24 cellular contexts compared by ENCODE assay signal in the genomic region with DNA sequence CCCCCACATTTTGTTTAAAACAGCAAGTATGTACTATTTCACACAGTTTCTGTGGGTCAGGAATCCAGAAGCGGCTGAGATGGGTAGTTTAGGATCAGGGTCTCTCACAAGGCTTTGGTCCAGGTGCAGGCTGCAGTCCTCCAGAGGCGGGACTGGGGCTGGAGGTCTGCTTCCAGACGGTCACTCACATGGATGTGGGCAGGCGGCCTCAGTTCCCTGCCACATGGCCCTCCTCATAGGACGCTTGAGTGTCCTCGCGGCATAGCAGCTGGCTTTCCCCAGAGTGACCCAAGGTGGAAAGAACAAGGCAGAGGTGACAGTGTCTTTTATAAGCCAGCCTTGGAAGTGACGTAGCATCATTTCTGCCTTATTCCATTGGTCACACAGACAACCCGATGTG. TPM values are rescaled to one million over a fixed set of nuclear protein-coding genes. Genes with fewer than 3 reads are reported as not detected.
DNase-seq lines count a peak whose midpoint lies in the region; ATAC-seq and TF ChIP-seq lines count a peak whose summit lies in the region.
"Had no signal": no experiment of that assay in that cellular context is flagged by ENCODE, and none has a peak within 500 bp of the region (broad histone marks: within the 10 kb centered on the region; RNA-seq: fewer than 3 reads in every experiment).

No MANE protein-coding gene starts in this region.

- H3F3A ChIP-seq in neural progenitor cell (ENCODE audit: low read depth) (no peaks in the 10 kb centered on the region), smooth muscle cell (ENCODE audit: low read depth) (no peaks in the 10 kb centered on the region)

- H3K27me3 ChIP-seq in neural progenitor cell = no peaks in the 10 kb centered on the region
- H3K27me3 ChIP-seq in sigmoid colon = no peaks in the 10 kb centered on the region
- H3K27me3 ChIP-seq in smooth muscle cell (ENCODE audit: low read depth) = no peaks in the 10 kb centered on the region
- H3K27me3 ChIP-seq: BE2C; BLaER1 treated with 17β-estradiol and CSF1 and Interleukin-3, amounts not matched to agents 10 nM and 100 nM had no signal

- no peaks in the 10 kb centered on the region for H3K36me3 Mint-ChIP-seq in neural progenitor cell

- no peak for TF ChIP-seq POLR2A in sigmoid colon (IDR thresholded peaks at IDR 0.05)

- H3K27ac ChIP-seq in neural progenitor cell (no peak overlapping the region), sigmoid colon (no peak overlapping the region), smooth muscle cell (ENCODE audit: low read depth) (no peak overlapping the region)
- H3K27ac ChIP-seq: A549; BLaER1 treated with 17β-estradiol and CSF1 and Interleukin-3, amounts not matched to agents 10 nM and 100 nM had no signal

- DNase-seq in activated effector memory CD4-positive, alpha-beta T cell treated with anti-CD3 and anti-CD28 coated beads, Interleukin-2, amount 50 U/mL, for 16 hours = peak; percentile 50
- no peak for DNase-seq in activated effector memory CD4-positive, alpha-beta T cell treated with Interleukin-2 at 50 U/mL for 16 hours
- DNase-seq in neural progenitor cell (ENCODE audit: low spot score) = no peak
- peak; percentile 58 for DNase-seq in sigmoid colon
- DNase-seq in smooth muscle cell (lab: John Stamatoyannopoulos, UW; ENCODE audit: unreplicated experiment) = no peak
- DNase-seq in NCI-H2029 (lab: John Stamatoyannopoulos, UW) = no peak
- DNase-seq in left lobe of liver (ENCODE audit: low spot score) = no peak
- DNase-seq: 8988T; ACHN; AML-193; BE2C; CD4-positive, alpha-beta T cell; CD8-positive, alpha-beta memory T cell; DMS 273 treated with DMSO at 0.1 percent for 48 hours; DMS79; EL; GDM1; H9 had no signal

- H2AFZ ChIP-seq in neural progenitor cell (replicated peaks) (no peak overlapping the region), smooth muscle cell (ENCODE audit: low read depth) (no peak overlapping the region)
- H2AFZ ChIP-seq: GM23338 had no signal

- H3K36me3 ChIP-seq in neural progenitor cell (no peaks in the 10 kb centered on the region), sigmoid colon (peaks cover 0 to 8% (median 0%) of the 10 kb centered on the region in 4 donors), smooth muscle cell (ENCODE audit: low read depth) (no peaks in the 10 kb centered on the region)
- H3K36me3 ChIP-seq: BE2C had no signal

- H3K9ac ChIP-seq in neural progenitor cell = no peak overlapping the region
- no peak overlapping the region for H3K9ac ChIP-seq in smooth muscle cell (ENCODE audit: low read depth)
- H3K9ac ChIP-seq: BLaER1 treated with 17β-estradiol and CSF1 and Interleukin-3, amounts not matched to agents 10 nM and 100 nM had no signal

- H3K4me1 ChIP-seq in neural progenitor cell (no peaks in the 10 kb centered on the region), sigmoid colon (peaks cover 0 to 7% (median 3%) of the 10 kb centered on the region in 4 donors), smooth muscle cell (ENCODE audit: low read depth) (no peaks in the 10 kb centered on the region)
- H3K4me1 ChIP-seq: BE2C had no signal

- H3K79me2 ChIP-seq in neural progenitor cell (ENCODE audit: low read depth) (no peaks in the 10 kb centered on the region), smooth muscle cell (ENCODE audit: low read depth) (no peaks in the 10 kb centered on the region)

- H3K4me3 ChIP-seq in neural progenitor cell = no peak overlapping the region
- H3K4me3 ChIP-seq in sigmoid colon = no peak overlapping the region
- H3K4me3 ChIP-seq in smooth muscle cell = no peak overlapping the region
- H3K4me3 ChIP-seq: A549; BLaER1 treated with 17β-estradiol and CSF1 and Interleukin-3, amounts not matched to agents 10 nM and 100 nM; GM23338 had no signal

- no peaks in the 10 kb centered on the region for H3K9me3 ChIP-seq in neural progenitor cell (ENCODE audit: low read depth)
- no peaks in the 10 kb centered on the region for H3K9me3 ChIP-seq in sigmoid colon
- H3K9me3 ChIP-seq in smooth muscle cell (replicated peaks; ENCODE audit: low read depth) = no peaks in the 10 kb centered on the region
- H3K9me3 ChIP-seq: A549; BE2C; BLaER1 treated with 17β-estradiol and CSF1 and Interleukin-3, amounts not matched to agents 10 nM and 100 nM had no signal

- TF ChIP-seq CTCF in neural progenitor cell (IDR thresholded peaks at IDR 0.05) (no peak), sigmoid colon (IDR thresholded peaks at IDR 0.05) (no peak), smooth muscle cell (IDR thresholded peaks at IDR 0.05; ENCODE audit: borderline replicate concordance, insufficient read depth, poor library complexity, severe bottlenecking) (no peak)

- TF ChIP-seq EP300 in sigmoid colon (IDR thresholded peaks at IDR 0.05) = no peak

- no peaks in the 10 kb centered on the region for H3K9me3 Mint-ChIP-seq in neural progenitor cell
- H3K9me3 Mint-ChIP-seq: CD4-positive, alpha-beta T cell; CD8-positive, alpha-beta memory T cell; GM23338; H9 had no signal

- peak overlapping the region; percentile 74 for H3K27ac Mint-ChIP-seq in neural progenitor cell
- H3K27ac Mint-ChIP-seq: CD14-positive monocyte; CD4-positive, alpha-beta T cell; GM23338; H9 had no signal

- peaks cover 15% of the 10 kb centered on the region for H3K27me3 Mint-ChIP-seq in neural progenitor cell (ENCODE audit: insufficient read depth, low read depth)
- H3K27me3 Mint-ChIP-seq: CD4-positive, alpha-beta T cell; CD8-positive, alpha-beta memory T cell had no signal

- no peak for ATAC-seq in left lobe of liver
- ATAC-seq: A549, GM23338, HCT116 had no signal

- WGBS in sigmoid colon, 2 donors = 91 to 94% methylated on average over 9 of the region's 9 CpGs
- 91% methylated on average over 9 of the region's 9 CpGs for WGBS in smooth muscle cell (ENCODE audit: low lambda C conversion rate)

- no peak overlapping the region for H3K4me2 ChIP-seq in neural progenitor cell
- no peak overlapping the region for H3K4me2 ChIP-seq in smooth muscle cell
- H3K4me2 ChIP-seq: A549; BLaER1 treated with 17β-estradiol and CSF1 and Interleukin-3, amounts not matched to agents 10 nM and 100 nM; GM23338 had no signal

- H3K4me3 Mint-ChIP-seq in neural progenitor cell = no peak overlapping the region
- H3K4me3 Mint-ChIP-seq: CD14-positive monocyte; CD4-positive, alpha-beta T cell; CD8-positive, alpha-beta memory T cell; GM23338; H9 had no signal

- H4K20me1 ChIP-seq in neural progenitor cell (ENCODE audit: low read depth) (no peaks in the 10 kb centered on the region), smooth muscle cell (ENCODE audit: low read depth) (peaks cover 7% of the 10 kb centered on the region)

- intact Hi-C loops in sigmoid colon (cut with DNase I) = loop anchor here (10.0 kb wide), 1 partner anchor 252 kb away; a partner anchor contains a TSS

- H3K4me1 Mint-ChIP-seq in neural progenitor cell = no peaks in the 10 kb centered on the region

RNA-seq across cellular contexts. Expression of a gene that starts 7.9 kb away (rescaled TPM):
- total RNA-seq in neural progenitor cell (ENCODE audit: low replicate concordance) (18.3 and 32.2 TPM in 2 replicates), sigmoid colon (10 to 100 TPM; 44.2 to 82.6 (median 65.3) TPM), smooth muscle cell (18.5 and 21.1 TPM in 2 replicates), left lobe of liver (243 TPM)
- polyA plus RNA-seq in sigmoid colon (10 to 100 TPM in 2 of 3 donors, 1 to 10 TPM in 1; 9.9 to 45.5 (median 12.0) TPM), smooth muscle cell (8.7 and 9.8 TPM in 2 replicates)

RNA-seq across cellular contexts. Expression of a gene that starts 11.8 kb away (rescaled TPM):
- not detected in 2 replicates for total RNA-seq in neural progenitor cell (ENCODE audit: low replicate concordance)
- total RNA-seq in sigmoid colon = under 1 TPM in 1 of 4 donors, not detected in 3; 0.71 TPM
- polyA plus RNA-seq in sigmoid colon = 10 to 100 TPM in 1 of 3 donors, 1 to 10 TPM in 2; 3.7 to 30.9 (median 4.2) TPM
- not detected in 2 replicates for total RNA-seq in smooth muscle cell
- 0.21 and 2.3 TPM in 2 replicates for polyA plus RNA-seq in smooth muscle cell
- 154 TPM for total RNA-seq in left lobe of liver
- total RNA-seq: CD4-positive, alpha-beta T cell; H4 had no signal
- polyA plus RNA-seq: CD14-positive monocyte; CD8-positive, alpha-beta memory T cell had no signal

RNA-seq across cellular contexts. Expression of a gene that starts 13.3 kb away (rescaled TPM):
- total RNA-seq in neural progenitor cell (ENCODE audit: low replicate concordance) (24.0 and 36.9 TPM in 2 replicates), sigmoid colon (10 to 100 TPM; 11.5 to 41.5 (median 19.3) TPM), smooth muscle cell (26.5 and 51.0 TPM in 2 replicates), left lobe of liver (48.4 TPM)
- polyA plus RNA-seq in sigmoid colon (10 to 100 TPM in 1 of 3 donors, 1 to 10 TPM in 2; 3.7 to 25.9 (median 6.0) TPM), smooth muscle cell (12.4 and 25.4 TPM in 2 replicates)
- polyA plus RNA-seq: CD14-positive monocyte had no signal

RNA-seq across cellular contexts. Expression of a gene that starts 24.7 kb away (rescaled TPM):
- total RNA-seq in neural progenitor cell (ENCODE audit: low replicate concordance) = 3.3 and 8.8 TPM in 2 replicates
- total RNA-seq in sigmoid colon = 100 to 1,000 TPM; 328 to 493 (median 467) TPM
- 100 to 1,000 TPM in 1 of 3 donors, 10 to 100 TPM in 2; 23.8 to 257 (median 54.1) TPM for polyA plus RNA-seq in sigmoid colon
- total RNA-seq in smooth muscle cell = 51.2 and 58.9 TPM in 2 replicates
- polyA plus RNA-seq in smooth muscle cell = 78.7 and 83.8 TPM in 2 replicates
- total RNA-seq in left lobe of liver = 1,748 TPM

RNA-seq across cellular contexts. Expression of a gene that starts 56.4 kb away (rescaled TPM):
- total RNA-seq in neural progenitor cell (ENCODE audit: low replicate concordance) (0.56 and 2.1 TPM in 2 replicates), sigmoid colon (100 to 1,000 TPM; 420 to 622 (median 463) TPM), smooth muscle cell (38.5 and 65.7 TPM in 2 replicates), left lobe of liver (1,760 TPM)
- polyA plus RNA-seq in sigmoid colon (100 to 1,000 TPM in 1 of 3 donors, 10 to 100 TPM in 2; 15.5 to 244 (median 52.9) TPM), smooth muscle cell (61.1 and 69.2 TPM in 2 replicates)
- polyA plus RNA-seq: CD14-positive monocyte; CD8-positive, alpha-beta memory T cell had no signal

Comparison
In these comparisons a context has a peak if more than half of its experiments do, and no peak if none do; other contexts are left out.
1. DNase-seq: peak in activated effector memory CD4-positive, alpha-beta T cell treated with anti-CD3 and anti-CD28 coated beads, Interleukin-2, amount 50 U/mL, for 16 hours (single experiment) and sigmoid colon (single experiment); none in activated effector memory CD4-positive, alpha-beta T cell treated with Interleukin-2 at 50 U/mL for 16 hours (single experiment), neural progenitor cell (single experiment), smooth muscle cell (single experiment), NCI-H2029 (single experiment) and left lobe of liver (single experiment).
2. RNA of a gene that starts 11.8 kb away (total RNA-seq): 154 TPM in left lobe of liver (single experiment); 0.71 TPM in sigmoid colon, not detected in neural progenitor cell and not detected in smooth muscle cell; every median in the first group is over 10 times any median in the second.